ENCODE assay signal across 1 cellular context in genomic region chr12:69896653-69897381, GRCh38.
TF ChIP-seq lines count a peak whose summit lies in the region.

No MANE protein-coding gene starts in this region.

TF ChIP-seq in GM23338, 12 proteins besides CTCF, POLR2A, EP300 and RAD21 (continued from another document):
- TF ChIP-seq ZNF462 (CRISPR knock-in tag; IDR thresholded peaks at IDR 0.05): peak; percentile 86; the same call in 1 of the 2 replicates
- TF ChIP-seq POLR2AphosphoS5 (IDR thresholded peaks at IDR 0.05; ENCODE audit: low read depth): no peak
- TF ChIP-seq NANOG (IDR thresholded peaks at IDR 0.05; ENCODE audit: borderline replicate concordance): peak; percentile 53; the same call in 1 of the 2 replicates
- no peak for TF ChIP-seq CREB1 (CRISPR knock-in tag; IDR thresholded peaks at IDR 0.05; ENCODE audit: low read depth)
- peak; percentile 94; the same call in 1 of the 2 replicates for TF ChIP-seq ZNF114 (CRISPR knock-in tag; IDR thresholded peaks at IDR 0.05)
